ENCODE assay signal across 15 cellular contexts in the genomic region with DNA sequence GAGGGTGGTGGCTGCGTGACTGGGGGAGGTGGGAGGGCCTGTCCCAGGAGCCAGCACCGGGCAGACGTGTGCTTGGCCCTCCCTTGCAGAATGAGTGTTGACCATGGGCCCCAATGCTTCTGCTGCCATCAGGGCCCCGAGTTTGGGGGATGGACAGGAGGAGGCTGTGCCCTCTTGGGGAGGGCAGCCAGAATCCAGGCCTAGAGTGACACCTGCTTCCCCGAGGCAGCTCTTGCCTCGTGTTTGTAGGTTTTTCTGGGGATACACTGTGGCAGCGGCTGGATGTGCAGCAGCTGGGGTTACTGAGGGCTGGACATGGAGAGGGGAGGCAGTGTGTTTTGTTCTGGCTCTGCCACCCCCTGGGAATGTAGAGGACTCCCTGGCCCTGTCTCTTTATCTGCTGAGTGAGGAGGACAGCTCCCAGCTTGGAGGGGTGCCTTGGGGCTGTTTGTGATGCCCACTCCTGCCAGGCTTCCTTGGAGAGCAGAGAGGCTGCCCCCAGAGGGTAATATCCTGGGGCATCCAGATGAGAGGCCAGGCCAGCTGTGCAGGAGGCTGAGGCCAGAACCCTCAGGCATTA. TPM values are rescaled to one million over a fixed set of nuclear protein-coding genes. Genes with fewer than 3 reads are reported as not detected.
DNase-seq lines count a peak whose midpoint lies in the region; ATAC-seq and TF ChIP-seq lines count a peak whose summit lies in the region.
"Had no signal": no experiment of that assay in that cellular context is flagged by ENCODE, and none has a peak within 500 bp of the region (broad histone marks: within the 10 kb centered on the region; RNA-seq: fewer than 3 reads in every experiment).

No MANE protein-coding gene starts in this region.

- peaks cover 34 to 80% (median 62%) of the 10 kb centered on the region in 9 donors for H3K4me1 ChIP-seq in heart right ventricle
- H3K4me1 ChIP-seq in neuronal stem cell (ENCODE audit: control insufficient read depth in 2 of 2, insufficient read depth in 1 of 2, low read depth in 1 of 2, low read length in 2 of 2): peaks cover 48 to 50% of the 10 kb centered on the region in 2 donors
- H3K4me1 ChIP-seq in uterus: peaks cover 0 to 28% of the 10 kb centered on the region in 2 donors

- no peak overlapping the region for H3K27ac Mint-ChIP-seq in WTC11
- H3K27ac Mint-ChIP-seq: effector memory CD8-positive, alpha-beta T cell had no signal

- H3K4me1 Mint-ChIP-seq in WTC11: peaks cover 11% of the 10 kb centered on the region

- H3K4me2 ChIP-seq in neuronal stem cell (ENCODE audit: insufficient read depth, low read length, poor library complexity, severe bottlenecking): no peak overlapping the region

- H3K27me3 Mint-ChIP-seq in WTC11 (ENCODE audit: low read depth): no peaks in the 10 kb centered on the region

- peak in 7 of 8 donors; percentile 3 to 52 (median 13) for ATAC-seq in heart right ventricle
- ATAC-seq in WTC11: no peak
- ATAC-seq: activated CD4-positive, CD25-positive, alpha-beta regulatory T cell treated with anti-CD3 and anti-CD28 coated beads, Interleukin-2, amount 50 U/mL, for 24 hours; effector memory CD8-positive, alpha-beta T cell had no signal

- no peak overlapping the region for H2BK12ac ChIP-seq in neuronal stem cell (ENCODE audit: low read length)

- TF ChIP-seq CTCF in heart right ventricle (IDR thresholded peaks at IDR 0.05): no peak
- TF ChIP-seq CTCF in uterus (IDR thresholded peaks at IDR 0.05): no peak
- TF ChIP-seq CTCF in WTC11 (IDR thresholded peaks at IDR 0.05): no peak

- no peak overlapping the region for H2BK120ac ChIP-seq in neuronal stem cell (ENCODE audit: low read depth, low read length)

- H3K27me3 ChIP-seq in heart right ventricle (no peaks in the 10 kb centered on the region), neuronal stem cell (ENCODE audit: control insufficient read depth in 3 of 3, insufficient read depth in 3 of 3, low read depth in 1 of 3, low read length in 3 of 3) (peaks cover 0 to 3% (median 0%) of the 10 kb centered on the region in 3 experiments), uterus (no peaks in the 10 kb centered on the region)
- H3K27me3 ChIP-seq: testis had no signal

- 35 to 44% methylated on average over 7 of the region's 7 CpGs for WGBS in heart right ventricle, 2 donors
- no CpG with 5 or more reads among the region's 7 CpGs for WGBS in neuronal stem cell (ENCODE audit: extremely low coverage in 2 of 2, insufficient read length in 2 of 2, insufficient replicate concordance in 1 of 2), 2 donors

- no peak overlapping the region for H2AK5ac ChIP-seq in neuronal stem cell (ENCODE audit: low read depth, low read length)

- DNase-seq in NCI-H1092 treated with DMSO at 0.1 percent for 48 hours (lab: John Stamatoyannopoulos, UW) (peak; percentile 49), NCI-H1092 (lab: John Stamatoyannopoulos, UW) (no peak), heart right ventricle (no peak), neuronal stem cell (ENCODE audit: low spot score) (no peak), uterus (no peak), WTC11 (ENCODE audit: low spot score) (no peak), NCI-H1105 (lab: John Stamatoyannopoulos, UW) (no peak), hepatic stellate cell (ENCODE audit: low spot score) (no peak)
- DNase-seq: 8988T; activated CD8-positive, alpha-beta memory T cell treated with anti-CD3 and anti-CD28 coated beads for 24 hours; effector memory CD8-positive, alpha-beta T cell; kidney glomerular epithelial cell; testis had no signal

- peak overlapping the region; percentile 77 for H3K18ac ChIP-seq in neuronal stem cell (ENCODE audit: low read length)

- CTCF ChIA-PET in WTC11 (lab: Charles Lee): interaction anchor here (1.1 kb wide), 1 partner anchor 96 kb away, joined by 3 read pairs; no protein-coding TSS in a partner anchor

- H2BK15ac ChIP-seq in neuronal stem cell (ENCODE audit: low read length): peak overlapping the region; percentile 21

- POLR2A ChIA-PET in WTC11 (lab: Charles Lee): no interaction called here

- no peak overlapping the region for H3K4ac ChIP-seq in neuronal stem cell (ENCODE audit: low read length)

- TF ChIP-seq POLR2A in uterus (IDR thresholded peaks at IDR 0.05): no peak

- no peak overlapping the region for H4K91ac ChIP-seq in neuronal stem cell (ENCODE audit: low read depth, low read length, poor library complexity)

- H3K9me3 ChIP-seq in heart right ventricle: no peaks in the 10 kb centered on the region
- no peaks in the 10 kb centered on the region for H3K9me3 ChIP-seq in neuronal stem cell (replicated peaks in 1 of 2; ENCODE audit: control insufficient read depth in 2 of 2, insufficient read depth in 1 of 2, low read depth in 1 of 2, low read length in 2 of 2)
- H3K9me3 ChIP-seq in uterus: no peaks in the 10 kb centered on the region
- H3K9me3 ChIP-seq: testis had no signal

- H3K79me1 ChIP-seq in neuronal stem cell (ENCODE audit: low read depth, low read length): peaks cover 8% of the 10 kb centered on the region

- peak overlapping the region; percentile 42 for H3K14ac ChIP-seq in neuronal stem cell (ENCODE audit: low read length)

- peak overlapping the region in 2 of 10 donors; percentile 11 to 28 for H3K4me3 ChIP-seq in heart right ventricle
- no peak overlapping the region for H3K4me3 ChIP-seq in neuronal stem cell (ENCODE audit: low read length in 2 of 2)
- H3K4me3 ChIP-seq in uterus: no peak overlapping the region
- H3K4me3 ChIP-seq: testis had no signal

- peaks cover 9% of the 10 kb centered on the region for H3K9me3 Mint-ChIP-seq in WTC11
- H3K9me3 Mint-ChIP-seq: effector memory CD8-positive, alpha-beta T cell had no signal

- peaks cover 7% of the 10 kb centered on the region; the same call in 1 of the 2 replicates for H3K36me3 Mint-ChIP-seq in WTC11

- no peak overlapping the region for H2AFZ ChIP-seq in neuronal stem cell (ENCODE audit: low read length)

- H3K23ac ChIP-seq in neuronal stem cell (ENCODE audit: low read depth, low read length, poor library complexity): no peak overlapping the region

- H3K27ac ChIP-seq in heart right ventricle: peak overlapping the region; percentile 35 to 92 (median 83)
- no peak overlapping the region for H3K27ac ChIP-seq in neuronal stem cell (replicated peaks; ENCODE audit: low read length)
- peak overlapping the region; percentile 30 to 70 for H3K27ac ChIP-seq in uterus
- H3K27ac ChIP-seq: testis had no signal

- H3K36me3 ChIP-seq in heart right ventricle (no peaks in the 10 kb centered on the region), neuronal stem cell (replicated peaks in 1 of 2; ENCODE audit: control insufficient read depth in 2 of 2, insufficient read depth in 2 of 2, low read length in 2 of 2) (peaks cover 0 to 3% of the 10 kb centered on the region in 2 donors), uterus (no peaks in the 10 kb centered on the region)

- intact Hi-C loops in heart right ventricle (cut with DNase I) (no loop called here), uterus (cut with DNase I; ENCODE audit: low total_unique reads) (no loop called here)

- H3K9ac ChIP-seq in neuronal stem cell (ENCODE audit: low read depth, low read length, poor library complexity): no peak overlapping the region

- no peak overlapping the region for H4K8ac ChIP-seq in neuronal stem cell (ENCODE audit: low read depth, low read length)

- no peak overlapping the region for H2BK5ac ChIP-seq in neuronal stem cell (ENCODE audit: low read length)

- H3K4me3 Mint-ChIP-seq in WTC11: no peak overlapping the region
- H3K4me3 Mint-ChIP-seq: effector memory CD8-positive, alpha-beta T cell had no signal

TF ChIP-seq in WTC11, 78 proteins besides CTCF, POLR2A, EP300 and RAD21 (continues in another document):
- TF ChIP-seq, protein P1, sequence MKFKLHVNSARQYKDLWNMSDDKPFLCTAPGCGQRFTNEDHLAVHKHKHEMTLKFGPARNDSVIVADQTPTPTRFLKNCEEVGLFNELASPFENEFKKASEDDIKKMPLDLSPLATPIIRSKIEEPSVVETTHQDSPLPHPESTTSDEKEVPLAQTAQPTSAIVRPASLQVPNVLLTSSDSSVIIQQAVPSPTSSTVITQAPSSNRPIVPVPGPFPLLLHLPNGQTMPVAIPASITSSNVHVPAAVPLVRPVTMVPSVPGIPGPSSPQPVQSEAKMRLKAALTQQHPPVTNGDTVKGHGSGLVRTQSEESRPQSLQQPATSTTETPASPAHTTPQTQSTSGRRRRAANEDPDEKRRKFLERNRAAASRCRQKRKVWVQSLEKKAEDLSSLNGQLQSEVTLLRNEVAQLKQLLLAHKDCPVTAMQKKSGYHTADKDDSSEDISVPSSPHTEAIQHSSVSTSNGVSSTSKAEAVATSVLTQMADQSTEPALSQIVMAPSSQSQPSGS (CRISPR knock-in tag; IDR thresholded peaks at IDR 0.05; ENCODE audit: borderline replicate concordance, low read depth): no peak
- TF ChIP-seq NFATC4 (CRISPR knock-in tag; IDR thresholded peaks at IDR 0.05): no peak
- no peak for TF ChIP-seq JUN (CRISPR knock-in tag; IDR thresholded peaks at IDR 0.05)
- TF ChIP-seq, protein P2, sequence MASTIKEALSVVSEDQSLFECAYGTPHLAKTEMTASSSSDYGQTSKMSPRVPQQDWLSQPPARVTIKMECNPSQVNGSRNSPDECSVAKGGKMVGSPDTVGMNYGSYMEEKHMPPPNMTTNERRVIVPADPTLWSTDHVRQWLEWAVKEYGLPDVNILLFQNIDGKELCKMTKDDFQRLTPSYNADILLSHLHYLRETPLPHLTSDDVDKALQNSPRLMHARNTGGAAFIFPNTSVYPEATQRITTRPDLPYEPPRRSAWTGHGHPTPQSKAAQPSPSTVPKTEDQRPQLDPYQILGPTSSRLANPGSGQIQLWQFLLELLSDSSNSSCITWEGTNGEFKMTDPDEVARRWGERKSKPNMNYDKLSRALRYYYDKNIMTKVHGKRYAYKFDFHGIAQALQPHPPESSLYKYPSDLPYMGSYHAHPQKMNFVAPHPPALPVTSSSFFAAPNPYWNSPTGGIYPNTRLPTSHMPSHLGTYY (CRISPR knock-in tag; IDR thresholded peaks at IDR 0.05): no peak

RNA-seq across cellular contexts. Expression of a gene that starts 22.7 kb away (rescaled TPM):
- total RNA-seq in heart right ventricle: 100 to 1,000 TPM; 138 to 236 (median 200) TPM
- polyA plus RNA-seq in heart right ventricle: 100 to 1,000 TPM in 1 of 2 donors, 10 to 100 TPM in 1; 16.6 to 115 TPM
- 22.1 TPM for polyA plus RNA-seq in neuronal stem cell (2013, experiment 1 of 2)
- 22.8 TPM for polyA plus RNA-seq in neuronal stem cell (2013, experiment 2 of 2)
- total RNA-seq in uterus: 10 to 100 TPM in 3 of 4 donors, 1 to 10 TPM in 1; 6.2 to 31.9 (median 18.9) TPM
- total RNA-seq in WTC11 (2021): 113 to 121 TPM (median 120 TPM) in 3 replicates
- polyA plus RNA-seq: BJ had no signal
